8 cellular contexts compared by ENCODE assay signal in genomic region chr9:72509635-72510034, GRCh38.
DNase-seq lines count a peak whose midpoint lies in the region; ATAC-seq and TF ChIP-seq lines count a peak whose summit lies in the region.

No MANE protein-coding gene starts in this region.

- no peaks in the 10 kb centered on the region for H3K9me3 Mint-ChIP-seq in nephron progenitor cell

- peak overlapping the region; percentile 61 for H3K27ac Mint-ChIP-seq in nephron progenitor cell

- H3K36me3 Mint-ChIP-seq in nephron progenitor cell (ENCODE audit: low read depth), result no peaks in the 10 kb centered on the region

- DNase-seq in RKO (ENCODE audit: low spot score), result peak; percentile 29
- DNase-seq in nephron progenitor cell, result no peak
- no peak for DNase-seq in NCI-H2107 treated with DMSO at 0.1 percent for 48 hours (lab: John Stamatoyannopoulos, UW; ENCODE audit: unreplicated experiment)
- no peak for DNase-seq in AG08396 (ENCODE audit: low spot score)
- no peak for DNase-seq in stimulated activated CD4-positive, alpha-beta T cell treated with anti-CD3 and anti-CD28 coated beads, Interleukin-4, amount 100 ng/mL, for 24 hours
- DNase-seq in COLO668 (lab: John Stamatoyannopoulos, UW; ENCODE audit: unreplicated experiment), result no peak

- H3K4me3 Mint-ChIP-seq in nephron progenitor cell, result no peak overlapping the region

- no peak for TF ChIP-seq CTCF in nephron progenitor cell (IDR thresholded peaks at IDR 0.05)

- ATAC-seq in GM18870 (IDR thresholded peaks at IDR 0.05; ENCODE audit: unreplicated experiment) (peak; percentile 96), HG02642 (IDR thresholded peaks at IDR 0.05; ENCODE audit: poor library complexity, unreplicated experiment) (peak; percentile 93)

- peaks cover 8% of the 10 kb centered on the region for H3K27me3 Mint-ChIP-seq in nephron progenitor cell (ENCODE audit: low read depth, poor library complexity)

- H3K4me1 Mint-ChIP-seq in nephron progenitor cell, result peaks cover 6% of the 10 kb centered on the region
